ENCODE assay signal across 8 cellular contexts in the genomic region with DNA sequence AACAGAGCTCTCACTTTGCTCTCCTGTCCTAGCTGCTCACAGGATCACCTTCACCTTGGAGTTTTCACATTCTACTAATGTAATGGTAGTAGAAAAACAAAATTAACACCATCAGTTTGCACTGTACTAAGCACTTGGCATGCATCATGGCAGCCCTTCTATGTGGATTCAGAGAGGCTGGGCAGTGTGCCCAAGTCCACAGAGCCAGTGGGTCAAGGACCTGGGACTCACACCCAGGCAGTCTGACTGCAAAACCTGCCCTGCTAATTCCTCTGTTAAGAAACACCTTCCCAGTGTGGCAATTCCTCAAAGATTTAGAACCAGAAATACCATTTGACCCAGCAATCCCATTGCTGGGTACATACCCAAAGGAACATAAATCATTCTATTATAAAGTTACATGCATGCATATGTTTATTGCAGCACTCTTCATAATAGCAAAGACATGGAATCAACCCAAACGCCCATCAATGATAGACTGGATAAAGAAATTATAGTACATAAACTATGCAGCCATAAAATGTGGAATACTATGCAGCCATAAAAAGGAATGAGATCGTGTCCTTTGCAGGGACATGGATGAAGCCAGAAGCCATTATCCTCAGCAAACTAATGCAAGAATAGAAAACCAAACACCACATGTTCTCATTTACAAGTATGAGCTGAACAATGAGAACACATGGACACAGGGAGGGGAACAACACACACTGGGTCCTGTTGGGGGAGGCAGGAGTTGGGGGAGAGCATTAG.
DNase-seq lines count a peak whose midpoint lies in the region; ATAC-seq, FAIRE-seq and TF ChIP-seq lines count a peak whose summit lies in the region.
"Not testable (repeated sequence)": the region's sequence is repeated elsewhere in the genome, so short reads cannot be mapped to it uniquely, and the experiment has no call there.

No MANE protein-coding gene starts in this region.

- TF ChIP-seq EP300 in K562 (IDR thresholded peaks at IDR 0.05; ENCODE audit: low read length); stomach (IDR thresholded peaks at IDR 0.05): not testable (repeated sequence)

- H3K36me3 ChIP-seq in K562 (ENCODE audit: control insufficient read depth, insufficient read depth, low read length); liver (ENCODE audit: control insufficient read depth in 4 of 4, insufficient read depth in 3 of 4, low read depth in 1 of 4, low read length in 3 of 4); upper lobe of right lung: not testable (repeated sequence)
- peaks cover 0 to 47% (median 41%) of the 10 kb centered on the region in 4 donors for H3K36me3 ChIP-seq in stomach

- H3K4me1 ChIP-seq in K562 (replicated peaks in 1 of 2; ENCODE audit: control insufficient read depth in 2 of 2, insufficient read depth in 2 of 2, low read length in 2 of 2) (peaks cover 13 to 23% of the 10 kb centered on the region in 2 experiments), stomach (peaks cover 0 to 14% (median 4%) of the 10 kb centered on the region in 4 donors)
- not testable (repeated sequence) for H3K4me1 ChIP-seq in liver (ENCODE audit: control insufficient read depth in 4 of 4, insufficient read depth in 4 of 4, low read length in 3 of 4); upper lobe of right lung

- not testable (repeated sequence) for H3K27me3 Mint-ChIP-seq in activated CD4-positive, alpha-beta T cell treated with anti-CD3 and anti-CD28 coated beads for 36 hours; memory B cell

- not testable (repeated sequence) for TF ChIP-seq POLR2A in K562 (conservative IDR thresholded peaks at IDR 0.05); stomach (IDR thresholded peaks at IDR 0.05)

- not testable (repeated sequence) for H3K4me1 Mint-ChIP-seq in activated CD4-positive, alpha-beta T cell treated with anti-CD3 and anti-CD28 coated beads for 36 hours; memory B cell

- H2AFZ ChIP-seq in K562 (ENCODE audit: low read depth, low read length): not testable (repeated sequence)

- not testable (repeated sequence) for H4K20me1 ChIP-seq in K562 (replicated peaks; ENCODE audit: control insufficient read depth, insufficient read depth, low read length)

- FAIRE-seq in K562 (lab: Jason Lieb, UNC): not testable (repeated sequence)

- H3K9me3 Mint-ChIP-seq in activated CD4-positive, alpha-beta T cell treated with anti-CD3 and anti-CD28 coated beads for 36 hours (ENCODE audit: low read depth); memory B cell: not testable (repeated sequence)

- not testable (repeated sequence) for H3K9me3 ChIP-seq in K562 (replicated peaks; ENCODE audit: control insufficient read depth, insufficient read depth, low read depth, low read length); liver (ENCODE audit: control insufficient read depth in 4 of 4, low read length in 3 of 4); stomach; upper lobe of right lung

- WGBS in K562 (ENCODE audit: insufficient coverage, low coverage, missing lambda C conversion rate): 34% methylated on average over 2 of the region's 2 CpGs
- 76% methylated on average over 2 of the region's 2 CpGs for WGBS in liver
- 80 to 95% (median 83%) methylated on average over 2 of the region's 2 CpGs for WGBS in stomach, 5 donors

- CTCF ChIA-PET in activated CD4-positive, alpha-beta T cell treated with anti-CD3 and anti-CD28 coated beads for 36 hours (lab: Charles Lee): interaction anchor here (0.5 to 1.0 kb wide), 2 partner anchors 14 to 148 kb away, joined by 4 read pairs; no protein-coding TSS in a partner anchor
- CTCF ChIA-PET in K562 (lab: Yijun Ruan, JAX; ENCODE audit: low intra/inter-chr PET ratio): not testable (repeated sequence)

- peak; percentile 85 for DNase-seq in NCI-H2029 (lab: John Stamatoyannopoulos, UW)
- not testable (repeated sequence) for DNase-seq in activated CD4-positive, alpha-beta T cell treated with anti-CD3 and anti-CD28 coated beads for 36 hours; K562 (ENCODE audit: extremely low read depth in 1 of 4, low spot score in 3 of 4); left ventricle myocardium superior; memory B cell (ENCODE audit: low spot score in 2 of 2)
- DNase-seq in stomach: peak; percentile 94
- DNase-seq in upper lobe of right lung: peak; percentile 91

- intact Hi-C loops in activated CD4-positive, alpha-beta T cell treated with anti-CD3 and anti-CD28 coated beads for 36 hours (cut with DNase I, micrococcal nuclease); K562 (cut with micrococcal nuclease); left ventricle myocardium superior (cut with micrococcal nuclease); stomach (cut with DNase I; ENCODE audit: low total_unique reads); upper lobe of right lung (cut with DNase I): not testable (repeated sequence)

- not testable (repeated sequence) for H3K79me2 ChIP-seq in K562 (ENCODE audit: control insufficient read depth, insufficient read depth, low read length)

- H3K27ac Mint-ChIP-seq in activated CD4-positive, alpha-beta T cell treated with anti-CD3 and anti-CD28 coated beads for 36 hours: peak overlapping the region; percentile 14
- H3K27ac Mint-ChIP-seq in memory B cell: peak overlapping the region; percentile 24

- TF ChIP-seq RAD21 in K562 (CRISPR knock-in tag; conservative IDR thresholded peaks at IDR 0.05 in 1 of 2, IDR thresholded peaks at IDR 0.05 in 1 of 2): not testable (repeated sequence)
- peak; percentile 38 to 54 for TF ChIP-seq RAD21 in liver (IDR thresholded peaks at IDR 0.05)

- not testable (repeated sequence) for TF ChIP-seq CTCF in K562 (IDR thresholded peaks at IDR 0.05 in 2 of 3, conservative IDR thresholded peaks at IDR 0.05 in 1 of 3; ENCODE audit: insufficient read depth in 2 of 3, low read depth in 1 of 3, low read length in 3 of 3); liver (IDR thresholded peaks at IDR 0.05; ENCODE audit: low read depth, low read length, missing input control); stomach (IDR thresholded peaks at IDR 0.05); upper lobe of right lung (IDR thresholded peaks at IDR 0.05)

- peaks cover 66% of the 10 kb centered on the region for H3K36me3 Mint-ChIP-seq in activated CD4-positive, alpha-beta T cell treated with anti-CD3 and anti-CD28 coated beads for 36 hours (ENCODE audit: low read depth)
- H3K36me3 Mint-ChIP-seq in memory B cell: peaks cover 64% of the 10 kb centered on the region

- not testable (repeated sequence) for H3K4me3 Mint-ChIP-seq in activated CD4-positive, alpha-beta T cell treated with anti-CD3 and anti-CD28 coated beads for 36 hours; memory B cell

- not testable (repeated sequence) for H3K27me3 ChIP-seq in K562 (ENCODE audit: control insufficient read depth in 2 of 2, insufficient read depth in 2 of 2, low read length in 2 of 2); liver (ENCODE audit: control insufficient read depth in 4 of 4, insufficient read depth in 4 of 4, low read length in 3 of 4); stomach; upper lobe of right lung

- in situ Hi-C loops in K562 (cut with MboI): not testable (repeated sequence)

- ATAC-seq in activated CD4-positive, alpha-beta T cell treated with anti-CD3 and anti-CD28 coated beads for 36 hours; K562; memory B cell (ENCODE audit: low read depth): not testable (repeated sequence)
- ATAC-seq in left ventricle myocardium superior (peak; percentile 58), upper lobe of right lung (peak; percentile 90)

- not testable (repeated sequence) for H3K27ac ChIP-seq in K562 (ENCODE audit: extremely low read depth, low read depth, low read length); upper lobe of right lung
- H3K27ac ChIP-seq in liver (ENCODE audit: low read depth in 1 of 2, low read length in 2 of 2) (peak overlapping the region; percentile 29 to 53), stomach (peak overlapping the region in 3 of 5 donors; percentile 31 to 63 (median 46))

- POLR2A ChIA-PET in activated CD4-positive, alpha-beta T cell treated with anti-CD3 and anti-CD28 coated beads for 36 hours (lab: Charles Lee): interaction anchor here (0.7 kb wide), 1 partner anchor 15 kb away, joined by 3 read pairs; no protein-coding TSS in a partner anchor
- POLR2A ChIA-PET in K562 (lab: Yijun Ruan, JAX): interaction anchor here (1.0 to 1.7 kb wide), 2 partner anchors 12 to 226 kb away, joined by 3 to 4 read pairs; no protein-coding TSS in a partner anchor

- not testable (repeated sequence) for H3K9ac ChIP-seq in K562 (ENCODE audit: insufficient read depth in 1 of 2, low read depth in 2 of 2, low read length in 2 of 2); liver (ENCODE audit: low read depth in 1 of 2, low read length in 2 of 2)

- not testable (repeated sequence) for H3K9me1 ChIP-seq in K562 (ENCODE audit: control insufficient read depth, insufficient read depth, low read length)

- BruUV-seq in K562 (replicated peaks; lab: Mats Ljungman, UMichigan): not testable (repeated sequence)

- H3K4me2 ChIP-seq in K562 (ENCODE audit: insufficient read depth, low read length): not testable (repeated sequence)

- H3K4me3 ChIP-seq in K562; liver (ENCODE audit: low read depth in 1 of 3, low read length in 3 of 3); stomach; upper lobe of right lung: not testable (repeated sequence)

TF ChIP-seq in K562, 482 proteins besides CTCF, POLR2A, EP300 and RAD21:
- TF ChIP-seq RBM25 (IDR thresholded peaks at IDR 0.05; ENCODE audit: low read depth, low read length, severe bottlenecking) (peak; percentile 42), ZNF146 (CRISPR knock-in tag; IDR thresholded peaks at IDR 0.05; ENCODE audit: unreplicated experiment) (peak; percentile 85), BCOR (IDR thresholded peaks at IDR 0.05) (0 out of 2 replicates have a peak, but pooled peaks have one; percentile 16)

TF ChIP-seq in liver, 16 proteins besides CTCF, POLR2A, EP300 and RAD21 (continues in another document):
- TF ChIP-seq, protein P1, sequence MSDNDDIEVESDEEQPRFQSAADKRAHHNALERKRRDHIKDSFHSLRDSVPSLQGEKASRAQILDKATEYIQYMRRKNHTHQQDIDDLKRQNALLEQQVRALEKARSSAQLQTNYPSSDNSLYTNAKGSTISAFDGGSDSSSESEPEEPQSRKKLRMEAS (IDR thresholded peaks at IDR 0.05): peak; percentile 46
- peak in 1 of 2 donors; percentile 23 for TF ChIP-seq EGR1 (IDR thresholded peaks at IDR 0.05; ENCODE audit: low read depth in 2 of 2)
- TF ChIP-seq JUND (IDR thresholded peaks at IDR 0.05): peak in 1 of 2 donors; percentile 51
- TF ChIP-seq HNF4A (conservative IDR thresholded peaks at IDR 0.05): peak; percentile 72 to 77
